Comparison of ENCODE assay signal across 1 cellular context in genomic region chr21:45323487-45324380, GRCh38.
TF ChIP-seq lines count a peak whose summit lies in the region.

No MANE protein-coding gene starts in this region.

TF ChIP-seq in H1, 55 proteins besides CTCF, POLR2A, EP300 and RAD21 (continued from another document):
- TF ChIP-seq MAX (IDR thresholded peaks at IDR 0.05) (peak; percentile 36; the same call in 1 of the 2 replicates), YY1 (IDR thresholded peaks at IDR 0.05; ENCODE audit: low read depth, low read length) (no peak), HDAC2 (IDR thresholded peaks at IDR 0.05; ENCODE audit: borderline replicate concordance in 1 of 2, low read depth in 2 of 2, low read length in 2 of 2) (no peak), SUZ12 (IDR thresholded peaks at IDR 0.05; ENCODE audit: low read length) (no peak), SP2 (IDR thresholded peaks at IDR 0.05; ENCODE audit: low read length) (no peak), CHD1 (IDR thresholded peaks at IDR 0.05; ENCODE audit: low read depth, low read length) (no peak), TEAD4 (IDR thresholded peaks at IDR 0.05; ENCODE audit: low read depth, low read length) (peak; percentile 98), SAP30 (IDR thresholded peaks at IDR 0.05; ENCODE audit: insufficient read depth, insufficient replicate concordance, low read length) (no peak)
